ENCODE assay signal across 16 cellular contexts in genomic region chr6:12339808-12340487, GRCh38.
"Had no signal": no experiment of that assay in that cellular context is flagged by ENCODE, and none has a peak within 500 bp of the region (broad histone marks: within the 10 kb centered on the region; RNA-seq: fewer than 3 reads in every experiment).

No MANE protein-coding gene starts in this region.

- H3K27ac Mint-ChIP-seq: activated B cell treated with CpG ODN at 0.5 μM for 24 hours; activated naive CD8-positive, alpha-beta T cell; activated T-cell treated with anti-CD3 and anti-CD28 coated beads, Interleukin-2, amount 50 U/mL, for 72 hours; nephron; T-helper 17 cell had no signal

- H3K4me1 Mint-ChIP-seq: nephron had no signal

- H3K4me3 Mint-ChIP-seq: activated B cell treated with CpG ODN at 0.5 μM for 24 hours; activated naive CD8-positive, alpha-beta T cell; activated T-cell treated with anti-CD3 and anti-CD28 coated beads, Interleukin-2, amount 50 U/mL, for 72 hours; nephron; T-helper 17 cell had no signal

- H3K9me3 Mint-ChIP-seq: activated B cell treated with CpG ODN at 0.5 μM for 24 hours; activated T-cell treated with anti-CD3 and anti-CD28 coated beads, Interleukin-2, amount 50 U/mL, for 72 hours; nephron had no signal

- DNase-seq: activated B cell treated with CpG ODN at 0.5 μM for 24 hours; activated CD4-positive, alpha-beta T cell treated with anti-CD3 and anti-CD28 coated beads for 48 hours; activated CD8-positive, alpha-beta memory T cell treated with anti-CD3 and anti-CD28 coated beads, Interleukin-2, amount 50 U/mL, for 48 hours; activated gamma-delta T cell treated with Interleukin-2 at 50 U/mL for 16 hours; activated T-cell treated with anti-CD3 and anti-CD28 coated beads, Interleukin-2, amount 50 U/mL, for 72 hours; amniotic stem cell; caudate nucleus; islet precursor cell; left ventricle myocardium inferior; occipital lobe; psoas muscle; stimulated activated naive CD8-positive, alpha-beta T cell treated with anti-CD3 and anti-CD28 coated beads, Interleukin-15, Interleukin-2, amounts not matched to agents 100 U/mL and 50 U/mL, for 24 hours; T-helper 17 cell; transverse colon had no signal

- H3K36me3 Mint-ChIP-seq: activated naive CD8-positive, alpha-beta T cell had no signal
